Comparison of ENCODE assay signal across 8 cellular contexts in the genomic region with DNA sequence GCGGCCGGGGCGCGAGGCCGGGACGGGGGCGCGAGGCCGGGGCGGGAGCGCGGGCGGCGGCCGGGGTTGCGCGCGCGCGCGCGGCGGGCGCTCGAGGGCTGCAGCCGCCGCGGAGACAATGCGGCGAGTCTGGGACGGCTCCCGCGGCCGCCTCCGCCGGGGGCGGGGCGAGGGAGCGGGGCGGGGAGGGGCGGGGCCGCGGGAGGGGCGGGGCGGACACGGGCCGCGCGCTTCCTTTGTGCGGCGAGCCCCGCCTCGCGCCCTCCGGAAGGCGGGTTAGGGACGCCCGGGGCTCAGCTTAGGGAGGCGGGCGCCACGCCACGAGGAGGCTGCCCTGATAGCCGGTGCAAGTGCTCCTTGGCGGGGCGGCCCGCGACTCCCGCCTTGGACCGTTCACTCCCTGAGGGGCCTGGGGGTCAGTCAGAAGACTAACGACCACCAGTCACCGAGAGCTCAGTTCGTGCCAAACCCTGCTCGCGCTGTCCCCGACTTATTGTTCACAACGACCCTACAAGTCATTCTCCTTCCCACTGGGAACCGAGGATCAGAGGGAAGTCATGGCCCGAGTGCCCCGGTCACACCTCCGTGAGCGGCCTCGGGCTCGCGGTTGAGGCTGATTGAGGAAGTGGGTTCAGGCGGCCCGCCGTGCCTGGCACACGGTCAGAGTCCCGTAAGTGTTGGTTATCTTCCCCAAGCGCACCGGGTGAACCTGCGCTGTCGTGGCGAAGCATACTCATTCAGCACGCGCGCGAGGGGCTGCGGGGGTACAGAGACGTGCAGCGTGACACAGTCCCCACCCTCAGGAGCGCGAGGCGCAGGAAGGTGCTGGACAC. TPM values are rescaled to one million over a fixed set of nuclear protein-coding genes. Genes with fewer than 3 reads are reported as not detected.
DNase-seq lines count a peak whose midpoint lies in the region; ATAC-seq and TF ChIP-seq lines count a peak whose summit lies in the region.

No MANE protein-coding gene starts in this region.

- peak overlapping the region; percentile 94 for H3K27ac ChIP-seq in C4-2B
- peak overlapping the region; percentile 96 for H3K27ac ChIP-seq in lower lobe of right lung

- CTCF ChIA-PET in activated CD4-positive, alpha-beta memory T cell treated with anti-CD3 and anti-CD28 coated beads for 36 hours (lab: Charles Lee): interaction anchor here (1.4 to 1.6 kb wide), 2 partner anchors 16 to 55 kb away, joined by 4 to 7 read pairs; no protein-coding TSS in a partner anchor

- intact Hi-C loops in activated CD4-positive, alpha-beta memory T cell treated with anti-CD3 and anti-CD28 coated beads for 36 hours (cut with micrococcal nuclease): loop anchor here (2.0 to 5.0 kb wide), 5 partner anchors 53 to 698 kb away; partner anchors contain the start of genes RBBP4, ZBTB8OS, ZNF362 and ZSCAN20
- intact Hi-C loops in lower lobe of right lung (cut with DNase I): no loop called here

- no peaks in the 10 kb centered on the region for H3K27me3 Mint-ChIP-seq in activated CD4-positive, alpha-beta memory T cell treated with anti-CD3 and anti-CD28 coated beads for 36 hours

- peaks cover 46% of the 10 kb centered on the region for H3K4me1 Mint-ChIP-seq in activated CD4-positive, alpha-beta memory T cell treated with anti-CD3 and anti-CD28 coated beads for 36 hours (ENCODE audit: low read depth)

- H3K4me3 Mint-ChIP-seq in activated CD4-positive, alpha-beta memory T cell treated with anti-CD3 and anti-CD28 coated beads for 36 hours: peak overlapping the region; percentile 91

- H3K9me3 Mint-ChIP-seq in activated CD4-positive, alpha-beta memory T cell treated with anti-CD3 and anti-CD28 coated beads for 36 hours: no peaks in the 10 kb centered on the region

- peaks cover 45% of the 10 kb centered on the region for H3K4me1 ChIP-seq in lower lobe of right lung

- ATAC-seq in GM19328 (IDR thresholded peaks at IDR 0.05; ENCODE audit: unreplicated experiment) (peak; percentile 72), HG03442 (IDR thresholded peaks at IDR 0.05; ENCODE audit: unreplicated experiment) (peak; percentile 71), lower lobe of right lung (peak; percentile 94 to 96)

- no peaks in the 10 kb centered on the region for H3K9me3 ChIP-seq in lower lobe of right lung

- peaks cover 6% of the 10 kb centered on the region for H3K36me3 ChIP-seq in lower lobe of right lung

- TF ChIP-seq CTCF in C4-2B (conservative IDR thresholded peaks at IDR 0.05) (no peak), lower lobe of right lung (IDR thresholded peaks at IDR 0.05) (no peak)

- peak overlapping the region; percentile 94 for H3K27ac Mint-ChIP-seq in activated CD4-positive, alpha-beta memory T cell treated with anti-CD3 and anti-CD28 coated beads for 36 hours

- H3K4me3 ChIP-seq in lower lobe of right lung: peak overlapping the region; percentile 71

- no peaks in the 10 kb centered on the region for H3K27me3 ChIP-seq in lower lobe of right lung (ENCODE audit: low read depth)

- DNase-seq in NCI-H748 (lab: John Stamatoyannopoulos, UW; ENCODE audit: unreplicated experiment) (peak; percentile 87), ecto neural progenitor cell (ENCODE audit: low spot score) (peak; percentile 92), lower lobe of right lung (peak; percentile 94)
- peak; percentile 84 for DNase-seq in activated CD4-positive, alpha-beta memory T cell treated with anti-CD3 and anti-CD28 coated beads for 36 hours
- peak; percentile 43 to 70 (median 68) for DNase-seq in stimulated activated CD4-positive, alpha-beta T cell treated with anti-CD3 and anti-CD28 coated beads, TNF-alpha, amount 100 ng/mL, for 1 hour (ENCODE audit: low read depth in 3 of 3, low spot score in 1 of 3)

- peaks cover 12% of the 10 kb centered on the region for H3K36me3 Mint-ChIP-seq in activated CD4-positive, alpha-beta memory T cell treated with anti-CD3 and anti-CD28 coated beads for 36 hours

- POLR2A ChIA-PET in activated CD4-positive, alpha-beta memory T cell treated with anti-CD3 and anti-CD28 coated beads for 36 hours (lab: Charles Lee): interaction anchor here (1.0 to 1.5 kb wide), 4 partner anchors 11 to 123 kb away, joined by 3 to 6 read pairs (median 4); partner anchors contain the start of gene ZSCAN20

RNA-seq across cellular contexts. Expression of gene A3GALT2, which starts 29.1 kb away (rescaled TPM):
- total RNA-seq in activated CD4-positive, alpha-beta memory T cell treated with anti-CD3 and anti-CD28 coated beads for 36 hours: not detected
- total RNA-seq in lower lobe of right lung: not detected

Comparison
In these comparisons a context has a peak if more than half of its experiments do, and no peak if none do; other contexts are left out.
1. Peak in every context shown above with its lines: DNase-seq, ATAC-seq, H3K4me3 ChIP-seq and H3K27ac ChIP-seq.